26 cellular contexts compared by ENCODE assay signal in the genomic region with DNA sequence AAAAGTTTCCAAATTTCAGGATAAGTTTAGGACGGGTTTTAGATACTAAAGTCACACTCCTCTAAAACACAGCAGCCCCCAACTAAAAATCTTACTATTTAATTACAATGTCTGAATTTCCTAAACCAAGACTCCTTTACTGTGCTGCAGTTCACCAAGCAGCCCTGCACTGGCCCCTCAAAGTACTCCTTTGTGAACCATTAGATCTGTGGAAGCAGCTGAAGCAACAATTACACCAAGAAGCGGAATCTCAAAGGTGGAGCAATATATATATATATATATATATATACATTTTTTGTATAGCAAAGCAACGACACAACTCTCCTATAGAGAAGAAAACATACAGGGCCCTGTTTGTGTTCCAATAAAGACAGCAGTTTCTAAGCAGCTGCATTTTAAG.
DNase-seq lines count a peak whose midpoint lies in the region; ATAC-seq and TF ChIP-seq lines count a peak whose summit lies in the region.
"Had no signal": no experiment of that assay in that cellular context is flagged by ENCODE, and none has a peak within 500 bp of the region (broad histone marks: within the 10 kb centered on the region; RNA-seq: fewer than 3 reads in every experiment).

No MANE protein-coding gene starts in this region.

- ATAC-seq in Right ventricle myocardium superior (ENCODE audit: poor library complexity) (no peak), right cardiac atrium (no peak), natural killer cell (no peak), HG03457 (IDR thresholded peaks at IDR 0.05; ENCODE audit: unreplicated experiment) (no peak)
- ATAC-seq: GM23338, K562 had no signal

- H3K4me3 Mint-ChIP-seq in nephron progenitor cell (no peak overlapping the region), natural killer cell (no peak overlapping the region)
- H3K4me3 Mint-ChIP-seq: CD4-positive, alpha-beta memory T cell; GM23338; H9 had no signal

- no peaks in the 10 kb centered on the region for H3K36me3 ChIP-seq in right atrium auricular region

- H3K9me3 ChIP-seq in right atrium auricular region, result no peaks in the 10 kb centered on the region
- no peaks in the 10 kb centered on the region for H3K9me3 ChIP-seq in right cardiac atrium (ENCODE audit: control insufficient read depth, low read length)
- H3K9me3 ChIP-seq: SK-N-SH had no signal

- intact Hi-C loops in Right ventricle myocardium superior (cut with DNase I) (no loop called here), right cardiac atrium (cut with DNase I) (no loop called here), natural killer cell (cut with micrococcal nuclease) (no loop called here)

- peak overlapping the region; percentile 6 to 87 for H3K27ac ChIP-seq in right atrium auricular region
- peak overlapping the region; percentile 37 for H3K27ac ChIP-seq in right cardiac atrium (ENCODE audit: low read length)
- H3K27ac ChIP-seq in substantia nigra (ENCODE audit: low read depth, low read length, poor library complexity, severe bottlenecking), result no peak overlapping the region

- peaks cover 0 to 38% of the 10 kb centered on the region in 2 donors for H3K4me1 ChIP-seq in right atrium auricular region
- peaks cover 6% of the 10 kb centered on the region for H3K4me1 ChIP-seq in right cardiac atrium (ENCODE audit: control insufficient read depth, insufficient read depth, low read length)

- no peak overlapping the region for H3K4me3 ChIP-seq in right atrium auricular region
- no peak overlapping the region for H3K4me3 ChIP-seq in right cardiac atrium (ENCODE audit: low read length)
- H3K4me3 ChIP-seq: GM23338, K562 had no signal

- H3K4me1 Mint-ChIP-seq in nephron progenitor cell (peaks cover 42% of the 10 kb centered on the region), natural killer cell (peaks cover 7 to 12% of the 10 kb centered on the region in 2 donors)

- H3K27ac Mint-ChIP-seq in nephron progenitor cell (peak overlapping the region; percentile 64), natural killer cell (no peak overlapping the region)
- H3K27ac Mint-ChIP-seq: H9 had no signal

- H3K36me3 Mint-ChIP-seq in nephron progenitor cell (ENCODE audit: low read depth), result peaks cover 11% of the 10 kb centered on the region
- no peaks in the 10 kb centered on the region for H3K36me3 Mint-ChIP-seq in natural killer cell

- DNase-seq in right atrium auricular region (ENCODE audit: low spot score) (no peak), Right ventricle myocardium superior (no peak), right cardiac atrium (no peak), nephron progenitor cell (no peak), natural killer cell (no peak), substantia nigra (lab: John Stamatoyannopoulos, UW) (no peak)
- DNase-seq: C1 segment of cervical spinal cord; CD4-positive, alpha-beta memory T cell; COR-L47; DMS53; H9; Kasumi-1; MV-4-11; NCI-H1105; NCI-H146; NCI-H1930; NCI-H446; NCI-H524 treated with DMSO at 0.1 percent for 48 hours; NCI-H82; NK-92 treated with Interleukin-12 subunit alpha and Interleukin-12 subunit beta, amount 100 ng/mL, for 24 hours; RPMI8226; SIG-M5; SK-N-SH had no signal

- H3K9me3 Mint-ChIP-seq in nephron progenitor cell (no peaks in the 10 kb centered on the region), natural killer cell (no peaks in the 10 kb centered on the region)
- H3K9me3 Mint-ChIP-seq: CD4-positive, alpha-beta memory T cell; GM23338; H9 had no signal

- H3K27me3 Mint-ChIP-seq in nephron progenitor cell (ENCODE audit: low read depth, poor library complexity) (no peaks in the 10 kb centered on the region), natural killer cell (ENCODE audit: low read depth in 2 of 2) (no peaks in the 10 kb centered on the region)
- H3K27me3 Mint-ChIP-seq: CD4-positive, alpha-beta memory T cell had no signal

- H3K27me3 ChIP-seq in right atrium auricular region (no peaks in the 10 kb centered on the region), right cardiac atrium (ENCODE audit: control insufficient read depth, insufficient read depth) (no peaks in the 10 kb centered on the region)

- no peak for TF ChIP-seq CTCF in right atrium auricular region (IDR thresholded peaks at IDR 0.05)
- no peak for TF ChIP-seq CTCF in nephron progenitor cell (IDR thresholded peaks at IDR 0.05)
- TF ChIP-seq CTCF in natural killer cell (IDR thresholded peaks at IDR 0.05), result no peak

- WGBS in right cardiac atrium, result 59% methylated on average over 3 of the region's 3 CpGs
